ENCODE assay signal across 19 cellular contexts in the genomic region with DNA sequence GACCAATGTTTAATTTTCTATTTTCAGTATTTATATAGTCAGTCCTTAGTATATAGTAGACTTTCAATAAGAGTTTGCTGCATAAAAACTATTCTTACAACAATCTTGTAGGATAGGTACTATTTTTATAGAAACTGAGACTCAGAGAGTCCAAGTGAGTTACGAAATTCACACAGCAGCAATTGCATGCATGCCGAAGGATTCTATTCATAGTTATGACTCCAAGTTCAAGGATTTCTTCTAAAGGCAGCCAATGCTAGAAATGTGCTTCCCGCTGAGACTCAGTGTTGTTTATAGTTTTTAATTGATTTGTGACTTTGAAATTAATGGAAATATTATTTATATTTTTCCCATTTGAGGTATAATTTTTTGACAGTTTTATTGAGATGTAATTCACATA.
"Had no signal": no experiment of that assay in that cellular context is flagged by ENCODE, and none has a peak within 500 bp of the region (broad histone marks: within the 10 kb centered on the region; RNA-seq: fewer than 3 reads in every experiment).

No MANE protein-coding gene starts in this region.

- H3K27ac Mint-ChIP-seq: IgD-negative memory B cell had no signal

- H3K4me1 Mint-ChIP-seq: IgD-negative memory B cell had no signal

- H3K9me3 ChIP-seq: SK-N-SH had no signal

- ATAC-seq: K562 had no signal

- H3K4me2 ChIP-seq: KMS-11, SK-N-SH had no signal

- H3K4me3 ChIP-seq: K562 had no signal

- DNase-seq: Kasumi-1, MV-4-11, NCI-H1048, NCI-H1105, NCI-H1417, NCI-H1436 treated with DMSO at 0.1 percent for 48 hours, NCI-H187 treated with DMSO at 0.1 percent for 48 hours, NCI-H2029 treated with DMSO at 0.1 percent for 48 hours, NCI-H345, NCI-H510A treated with DMSO at 0.1 percent for 48 hours, NCI-H526, Right ventricle myocardium superior, RPMI8226, SK-N-SH, SW 1271 had no signal

- H3K9ac ChIP-seq: KMS-11, SK-N-SH had no signal

- H3K36me3 Mint-ChIP-seq: IgD-negative memory B cell had no signal

- H3K27ac ChIP-seq: HL-60, KMS-11 had no signal

- H3K4me3 Mint-ChIP-seq: IgD-negative memory B cell had no signal

- H3K27me3 Mint-ChIP-seq: IgD-negative memory B cell had no signal
